1 cellular context compared by ENCODE assay signal in genomic region chr19:11446652-11447301, GRCh38.
TF ChIP-seq lines count a peak whose summit lies in the region.

No MANE protein-coding gene starts in this region.

TF ChIP-seq in HCT116, 20 proteins besides CTCF, POLR2A, EP300 and RAD21:
- no peak for TF ChIP-seq ZBTB33 (IDR thresholded peaks at IDR 0.05; ENCODE audit: extremely low read depth, insufficient replicate concordance, low read length)
- no peak for TF ChIP-seq CBX3 (IDR thresholded peaks at IDR 0.05; ENCODE audit: low read depth)
